ENCODE assay signal across 16 cellular contexts in genomic region chr11:62449912-62450311, GRCh38. TPM values are rescaled to one million over a fixed set of nuclear protein-coding genes. Genes with fewer than 3 reads are reported as not detected.
"Had no signal": no experiment of that assay in that cellular context is flagged by ENCODE, and none has a peak within 500 bp of the region (broad histone marks: within the 10 kb centered on the region; RNA-seq: fewer than 3 reads in every experiment).

No MANE protein-coding gene starts in this region.

RNA-seq across cellular contexts. Expression of gene SCGB1A1, which starts 31.1 kb away (rescaled TPM):
- total RNA-seq: naive thymus-derived CD8-positive, alpha-beta T cell; natural killer cell treated with Interleukin-12 subunit alpha and Interleukin-12 subunit beta and Interleukin-15 and Interleukin-18, amount 100 ng/mL, for 72 hours; neural crest cell; omental fat pad; osteocyte; posterior vena cava; pulmonary artery endothelial cell; right atrium auricular region; smooth muscle cell; spleen; temporal lobe; thoracic aorta; thyroid gland; tibial nerve; uterus had no signal
- polyA plus RNA-seq: naive thymus-derived CD8-positive, alpha-beta T cell; smooth muscle cell; urinary bladder had no signal
